In the genomic region with DNA sequence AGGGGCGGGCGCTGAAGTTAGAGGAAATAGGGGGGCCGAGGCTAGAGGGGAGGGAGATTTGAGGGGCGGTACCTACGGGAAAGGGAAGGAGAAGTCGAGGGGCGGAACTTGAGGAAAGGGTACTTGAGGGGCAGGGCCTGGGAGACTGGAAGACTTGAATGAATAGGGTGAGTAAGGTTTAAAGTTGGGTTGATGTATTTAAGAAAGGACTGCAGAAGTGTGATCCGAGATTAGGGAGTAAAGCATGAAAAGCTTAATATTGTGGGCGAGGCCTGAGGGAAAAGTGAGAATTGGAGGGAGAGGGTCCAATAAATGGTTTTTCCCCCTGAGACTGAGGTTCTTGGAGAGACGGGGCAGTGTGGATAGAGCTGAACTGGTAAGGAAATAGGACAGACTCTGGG, we compare ENCODE assay signal across 8 cellular contexts. TPM values are rescaled to one million over a fixed set of nuclear protein-coding genes. Genes with fewer than 3 reads are reported as not detected.
DNase-seq lines count a peak whose midpoint lies in the region; ATAC-seq and TF ChIP-seq lines count a peak whose summit lies in the region.

No MANE protein-coding gene starts in this region.

- CTCF ChIA-PET in WTC11 (lab: Charles Lee) = no interaction called here

- POLR2A ChIA-PET in WTC11 (lab: Charles Lee) = no interaction called here

- H3K9me3 Mint-ChIP-seq in WTC11 = no peaks in the 10 kb centered on the region
- no peaks in the 10 kb centered on the region for H3K9me3 Mint-ChIP-seq in stimulated activated memory B cell treated with anti-CD40 and anti-IgM and Interleukin-4, amounts not matched to agents 10 μg/mL and 1 μg/mL and 100 μg/mL, for 72 hours

- peaks cover 38% of the 10 kb centered on the region for H3K36me3 Mint-ChIP-seq in WTC11
- peaks cover 20% of the 10 kb centered on the region for H3K36me3 Mint-ChIP-seq in stimulated activated memory B cell treated with anti-CD40 and anti-IgM and Interleukin-4, amounts not matched to agents 10 μg/mL and 1 μg/mL and 100 μg/mL, for 72 hours

- ATAC-seq in WTC11 (no peak), HG03432 (IDR thresholded peaks at IDR 0.05; ENCODE audit: unreplicated experiment) (no peak)
- no peak for ATAC-seq in stimulated activated memory B cell treated with anti-CD40 and anti-IgM and Interleukin-4, amounts not matched to agents 10 μg/mL and 1 μg/mL and 100 μg/mL, for 72 hours

- no peak for TF ChIP-seq CTCF in WTC11 (IDR thresholded peaks at IDR 0.05)

- no peaks in the 10 kb centered on the region for H3K27me3 Mint-ChIP-seq in WTC11 (ENCODE audit: low read depth)
- no peaks in the 10 kb centered on the region for H3K27me3 Mint-ChIP-seq in stimulated activated memory B cell treated with anti-CD40 and anti-IgM and Interleukin-4, amounts not matched to agents 10 μg/mL and 1 μg/mL and 100 μg/mL, for 72 hours

- DNase-seq in SIG-M5 treated with dmso at 0.1 percent for 504 hours (lab: John Stamatoyannopoulos, UW; ENCODE audit: unreplicated experiment) (peak; percentile 91), SIG-M5 (lab: John Stamatoyannopoulos, UW) (no peak), WTC11 (ENCODE audit: low spot score) (no peak), hepatic stellate cell (ENCODE audit: low spot score) (peak; percentile 11), NCI-H345 treated with DMSO at 0.1 percent for 48 hours (lab: John Stamatoyannopoulos, UW; ENCODE audit: unreplicated experiment) (no peak)
- DNase-seq in activated CD4-positive, CD25-positive, alpha-beta regulatory T cell treated with anti-CD3 and anti-CD28 coated beads, Interleukin-2, amount 50 U/mL, for 72 hours = no peak

- peak overlapping the region; percentile 97 for H3K27ac Mint-ChIP-seq in WTC11
- peak overlapping the region; percentile 86 for H3K27ac Mint-ChIP-seq in stimulated activated memory B cell treated with anti-CD40 and anti-IgM and Interleukin-4, amounts not matched to agents 10 μg/mL and 1 μg/mL and 100 μg/mL, for 72 hours

- peaks cover 43% of the 10 kb centered on the region for H3K4me1 Mint-ChIP-seq in WTC11
- peaks cover 24% of the 10 kb centered on the region for H3K4me1 Mint-ChIP-seq in stimulated activated memory B cell treated with anti-CD40 and anti-IgM and Interleukin-4, amounts not matched to agents 10 μg/mL and 1 μg/mL and 100 μg/mL, for 72 hours

- H3K4me3 Mint-ChIP-seq in WTC11 = peak overlapping the region; percentile 87
- H3K4me3 Mint-ChIP-seq in stimulated activated memory B cell treated with anti-CD40 and anti-IgM and Interleukin-4, amounts not matched to agents 10 μg/mL and 1 μg/mL and 100 μg/mL, for 72 hours = peak overlapping the region; percentile 84

TF ChIP-seq in WTC11, 78 proteins besides CTCF, POLR2A, EP300 and RAD21:
- TF ChIP-seq TEAD4 (CRISPR knock-in tag; IDR thresholded peaks at IDR 0.05) (no peak), IRF2 (CRISPR knock-in tag; IDR thresholded peaks at IDR 0.05; ENCODE audit: borderline replicate concordance, low read depth) (no peak)
- TF ChIP-seq, protein P1, sequence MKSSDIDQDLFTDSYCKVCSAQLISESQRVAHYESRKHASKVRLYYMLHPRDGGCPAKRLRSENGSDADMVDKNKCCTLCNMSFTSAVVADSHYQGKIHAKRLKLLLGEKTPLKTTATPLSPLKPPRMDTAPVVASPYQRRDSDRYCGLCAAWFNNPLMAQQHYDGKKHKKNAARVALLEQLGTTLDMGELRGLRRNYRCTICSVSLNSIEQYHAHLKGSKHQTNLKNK (CRISPR knock-in tag; IDR thresholded peaks at IDR 0.05) = peak; percentile 57; the same call in 1 of the 2 replicates

RNA-seq across cellular contexts. Expression of a gene that starts 0.7 kb away (rescaled TPM):
- 17.1 to 19.2 TPM (median 17.1 TPM) in 3 replicates for total RNA-seq in WTC11 (2021)

RNA-seq across cellular contexts. Expression of a gene that starts 0.9 kb away (rescaled TPM):
- total RNA-seq in WTC11 (2021) = 120 to 126 TPM (median 124 TPM) in 3 replicates

RNA-seq across cellular contexts. Expression of a gene that starts 29.9 kb away (rescaled TPM):
- 39.0 to 47.4 TPM (median 46.9 TPM) in 3 replicates for total RNA-seq in WTC11 (2021)

RNA-seq across cellular contexts. Expression of a gene that starts 57.8 kb away (rescaled TPM):
- total RNA-seq in WTC11 (2021) = 104 to 127 TPM (median 107 TPM) in 3 replicates

Comparison
In these comparisons a context has a peak if more than half of its experiments do, and no peak if none do; other contexts are left out.
1. DNase-seq: peak in SIG-M5 treated with dmso at 0.1 percent for 504 hours (single experiment) and hepatic stellate cell (single experiment); none in SIG-M5 (single experiment), WTC11 (single experiment), NCI-H345 treated with DMSO at 0.1 percent for 48 hours (single experiment) and activated CD4-positive, CD25-positive, alpha-beta regulatory T cell treated with anti-CD3 and anti-CD28 coated beads, Interleukin-2, amount 50 U/mL, for 72 hours (single experiment).